In genomic region chr6:169810066-169810989, GRCh38 we compare ENCODE assay signal across 1 cellular context.
TF ChIP-seq lines count a peak whose summit lies in the region.

No MANE protein-coding gene starts in this region.

TF ChIP-seq in HepG2, 621 proteins besides CTCF, POLR2A, EP300 and RAD21 (continued from another document and continues in another):
- TF ChIP-seq CEBPZ (IDR thresholded peaks at IDR 0.05; ENCODE audit: low read length) (no peak), GZF1 (CRISPR knock-in tag; IDR thresholded peaks at IDR 0.05) (no peak), ONECUT2 (CRISPR knock-in tag; IDR thresholded peaks at IDR 0.05) (no peak), ZNF672 (CRISPR knock-in tag; IDR thresholded peaks at IDR 0.05) (no peak), MYNN (CRISPR knock-in tag; IDR thresholded peaks at IDR 0.05; ENCODE audit: low read depth) (no peak), ZNF280B (CRISPR knock-in tag; IDR thresholded peaks at IDR 0.05; ENCODE audit: borderline replicate concordance) (peak; percentile 92; the same call in 1 of the 2 replicates), WIZ (CRISPR knock-in tag; IDR thresholded peaks at IDR 0.05) (no peak), KDM1A (CRISPR knock-in tag; IDR thresholded peaks at IDR 0.05) (0 out of 2 replicates have a peak, but pooled peaks have one; percentile 12), ZBTB33 (CRISPR knock-in tag; IDR thresholded peaks at IDR 0.05) (no peak), GTF2F1 (IDR thresholded peaks at IDR 0.05; ENCODE audit: low read length) (no peak), HINFP (CRISPR knock-in tag; IDR thresholded peaks at IDR 0.05; ENCODE audit: low read depth) (no peak), FOXM1 (CRISPR knock-in tag; IDR thresholded peaks at IDR 0.05) (no peak), NFKBIZ (CRISPR knock-in tag; IDR thresholded peaks at IDR 0.05) (no peak), ZNF296 (CRISPR knock-in tag; conservative IDR thresholded peaks at IDR 0.05) (no peak), ZC3H4 (CRISPR knock-in tag; IDR thresholded peaks at IDR 0.05; ENCODE audit: borderline replicate concordance) (no peak), REXO4 (CRISPR knock-in tag; IDR thresholded peaks at IDR 0.05; ENCODE audit: borderline replicate concordance) (no peak), THAP9 (CRISPR knock-in tag; IDR thresholded peaks at IDR 0.05; ENCODE audit: borderline replicate concordance) (no peak; the same call in 1 of the 2 replicates), UBTF (CRISPR knock-in tag; IDR thresholded peaks at IDR 0.05) (peak; percentile 29; the same call in 1 of the 2 replicates), ZNF446 (CRISPR knock-in tag; IDR thresholded peaks at IDR 0.05) (0 out of 2 replicates have a peak, but pooled peaks have one; percentile 57), ZNF646 (CRISPR knock-in tag; IDR thresholded peaks at IDR 0.05) (no peak; the same call in 1 of the 2 replicates), GPBP1L1 (CRISPR knock-in tag; IDR thresholded peaks at IDR 0.05) (no peak), BHLHE40 (IDR thresholded peaks at IDR 0.05; ENCODE audit: low read length) (peak; percentile 87), ZNF775 (CRISPR knock-in tag; IDR thresholded peaks at IDR 0.05; ENCODE audit: borderline replicate concordance) (no peak), GLMP (CRISPR knock-in tag; IDR thresholded peaks at IDR 0.05; ENCODE audit: borderline replicate concordance) (no peak), MZF1 (CRISPR knock-in tag; IDR thresholded peaks at IDR 0.05; ENCODE audit: borderline replicate concordance) (no peak), HMG20A (CRISPR knock-in tag; IDR thresholded peaks at IDR 0.05; ENCODE audit: borderline replicate concordance) (no peak), RFX3 (CRISPR knock-in tag; IDR thresholded peaks at IDR 0.05) (no peak), ZBTB20 (CRISPR knock-in tag; IDR thresholded peaks at IDR 0.05; ENCODE audit: borderline replicate concordance, low read depth) (no peak), ZFP36L1 (CRISPR knock-in tag; IDR thresholded peaks at IDR 0.05) (0 out of 2 replicates have a peak, but pooled peaks have one; percentile 65), ZNF264 (CRISPR knock-in tag; IDR thresholded peaks at IDR 0.05) (no peak), HNRNPUL1 (IDR thresholded peaks at IDR 0.05; ENCODE audit: low read depth, low read length) (no peak), ZNF138 (CRISPR knock-in tag; IDR thresholded peaks at IDR 0.05; ENCODE audit: low read depth) (no peak)
